1 cellular context compared by ENCODE assay signal in genomic region chr9:76373173-76373771, GRCh38.
TF ChIP-seq lines count a peak whose summit lies in the region.

No MANE protein-coding gene starts in this region.

TF ChIP-seq in GM23338, 12 proteins besides CTCF, POLR2A, EP300 and RAD21 (continued from another document):
- no peak for TF ChIP-seq ZNF462 (CRISPR knock-in tag; IDR thresholded peaks at IDR 0.05)
- TF ChIP-seq CREB1 (CRISPR knock-in tag; IDR thresholded peaks at IDR 0.05; ENCODE audit: low read depth), result no peak
